7 cellular contexts compared by ENCODE assay signal in genomic region chr1:156491151-156491949, GRCh38. TPM values are rescaled to one million over a fixed set of nuclear protein-coding genes. Genes with fewer than 3 reads are reported as not detected.
DNase-seq lines count a peak whose midpoint lies in the region; ATAC-seq and TF ChIP-seq lines count a peak whose summit lies in the region.

No MANE protein-coding gene starts in this region.

- ATAC-seq in GM18907 (IDR thresholded peaks at IDR 0.05; ENCODE audit: unreplicated experiment): no peak

- H3K4me2 ChIP-seq in OCI-LY1 (ENCODE audit: low read length): peak overlapping the region; percentile 97
- no peak overlapping the region for H3K4me2 ChIP-seq in fibroblast of lung (ENCODE audit: extremely low read depth, insufficient read depth, low read length)

- H3K27me3 ChIP-seq in OCI-LY1 (ENCODE audit: insufficient read depth, low read length) (no peaks in the 10 kb centered on the region), fibroblast of lung (ENCODE audit: control insufficient read depth, insufficient read depth, low read length) (no peaks in the 10 kb centered on the region), spleen (replicated peaks in 1 of 7) (no peaks in the 10 kb centered on the region)

- H3K79me2 ChIP-seq in OCI-LY1 (ENCODE audit: insufficient read depth, low read length) (peaks cover 70% of the 10 kb centered on the region), fibroblast of lung (ENCODE audit: control insufficient read depth, insufficient read depth, low read length) (peaks cover 94% of the 10 kb centered on the region)

- H2AFZ ChIP-seq in OCI-LY1 (ENCODE audit: low read length) (no peak overlapping the region), fibroblast of lung (ENCODE audit: low read length) (no peak overlapping the region)

- intact Hi-C loops in spleen (cut with DNase I; ENCODE audit: low total_unique reads): no loop called here

- H3K9me2 ChIP-seq in OCI-LY1 (ENCODE audit: low read depth, low read length): no peaks in the 10 kb centered on the region

- DNase-seq in fibroblast of lung (ENCODE audit: low read depth in 2 of 2): no peak
- no peak for DNase-seq in spleen
- no peak for DNase-seq in GM13976 (ENCODE audit: low spot score)
- no peak for DNase-seq in kidney tubule cell (ENCODE audit: low spot score)

- TF ChIP-seq POLR2A in GM19193 (IDR thresholded peaks at IDR 0.05; ENCODE audit: extremely low read depth, insufficient read depth, insufficient read length) (peak; percentile 62), spleen (IDR thresholded peaks at IDR 0.05) (no peak)

- H3K4me3 ChIP-seq in OCI-LY1 (ENCODE audit: low read depth, low read length, poor library complexity, severe bottlenecking): peak overlapping the region; percentile 47
- no peak overlapping the region for H3K4me3 ChIP-seq in fibroblast of lung (replicated peaks in 1 of 4; ENCODE audit: control extremely low read depth in 1 of 4, insufficient read depth in 1 of 4, low read depth in 3 of 4, low read length in 4 of 4)
- peak overlapping the region in 2 of 8 donors; percentile 17 to 54 for H3K4me3 ChIP-seq in spleen

- TF ChIP-seq CTCF in OCI-LY1 (IDR thresholded peaks at IDR 0.05; ENCODE audit: low read length) (no peak), fibroblast of lung (conservative IDR thresholded peaks at IDR 0.05 in 1 of 2, IDR thresholded peaks at IDR 0.05 in 1 of 2; ENCODE audit: low read depth in 1 of 2, low read length in 2 of 2) (no peak), spleen (IDR thresholded peaks at IDR 0.05 in 8 of 11, conservative IDR thresholded peaks at IDR 0.05 in 3 of 11) (no peak), GM13976 (IDR thresholded peaks at IDR 0.05; ENCODE audit: borderline replicate concordance, control extremely low read depth, extremely low read depth, insufficient read depth, missing control alignments) (no peak)

- in situ Hi-C loops in GM13976 (cut with MboI; ENCODE audit: low sequenced_read_pairs, unreplicated experiment): no loop called here

- WGBS in spleen, 5 donors: 43 to 63% (median 53%) methylated on average over 6 of the region's 6 CpGs

- H3K9ac ChIP-seq in OCI-LY1 (ENCODE audit: low read length): peak overlapping the region; percentile 81
- no peak overlapping the region for H3K9ac ChIP-seq in fibroblast of lung (ENCODE audit: insufficient read depth, low read length)

- peak overlapping the region; percentile 100 for H3K27ac ChIP-seq in OCI-LY1 (ENCODE audit: low read depth, low read length, poor library complexity, severe bottlenecking)
- H3K27ac ChIP-seq in fibroblast of lung (ENCODE audit: insufficient read depth, low read length): peak overlapping the region; percentile 34
- peak overlapping the region; percentile 58 to 100 (median 75) for H3K27ac ChIP-seq in spleen

- H4K20me1 ChIP-seq in OCI-LY1 (ENCODE audit: insufficient read depth, low read length) (no peaks in the 10 kb centered on the region), fibroblast of lung (ENCODE audit: control insufficient read depth, extremely low read depth, insufficient read depth, low read length) (peaks cover 5% of the 10 kb centered on the region)

- H3K36me3 ChIP-seq in OCI-LY1 (ENCODE audit: insufficient read depth, low read length) (peaks cover 22% of the 10 kb centered on the region; the same call in 1 of the 2 replicates), fibroblast of lung (ENCODE audit: control insufficient read depth, insufficient read depth, low read length) (peaks cover 2% of the 10 kb centered on the region), spleen (peaks cover 0 to 22% (median 4%) of the 10 kb centered on the region in 6 donors)

- H3K4me1 ChIP-seq in OCI-LY1 (ENCODE audit: insufficient read depth, low read length, severe bottlenecking) (peaks cover 87% of the 10 kb centered on the region), fibroblast of lung (ENCODE audit: control insufficient read depth, extremely low read depth, insufficient read depth, low read length) (peaks cover 47% of the 10 kb centered on the region), spleen (peaks cover 93 to 100% (median 100%) of the 10 kb centered on the region in 6 donors)

- no peaks in the 10 kb centered on the region for H3K9me3 ChIP-seq in OCI-LY1 (ENCODE audit: low read length)
- no peaks in the 10 kb centered on the region for H3K9me3 ChIP-seq in fibroblast of lung (ENCODE audit: control insufficient read depth, insufficient read depth, low read depth, low read length)
- H3K9me3 ChIP-seq in spleen: no peaks in the 10 kb centered on the region

- no peaks in the 10 kb centered on the region for H3F3A ChIP-seq in OCI-LY1 (ENCODE audit: insufficient read depth, low read length)

RNA-seq across cellular contexts. Expression of gene MEF2D, which starts 9.2 kb away (rescaled TPM):
- total RNA-seq in fibroblast of lung: 4.6 and 9.9 TPM in 2 replicates
- polyA plus RNA-seq in fibroblast of lung: 12.7 and 13.1 TPM in 2 replicates
- 23.3 and 27.8 TPM in 2 replicates for polyA plus RNA-seq in fibroblast of lung (2012)
- polyA minus RNA-seq in fibroblast of lung (ENCODE audit: low replicate concordance): 30.5 and 45.4 TPM in 2 replicates
- total RNA-seq in spleen: 100 to 1,000 TPM in 1 of 7 donors, 10 to 100 TPM in 6; 56.0 to 103 (median 71.4) TPM
- 10 to 100 TPM in 1 of 3 donors, 1 to 10 TPM in 2; 7.4 to 22.5 (median 7.6) TPM for polyA plus RNA-seq in spleen

Comparison
In these comparisons a context has a peak if more than half of its experiments do, and no peak if none do; other contexts are left out.
1. H3K27ac ChIP-seq: peak in every context shown above with its lines; median percentile 100 in OCI-LY1; 75 in spleen; 34 in fibroblast of lung.